27 cellular contexts compared by ENCODE assay signal in genomic region chr13:78197231-78197630, GRCh38.
DNase-seq lines count a peak whose midpoint lies in the region; ATAC-seq and TF ChIP-seq lines count a peak whose summit lies in the region.
"Had no signal": no experiment of that assay in that cellular context is flagged by ENCODE, and none has a peak within 500 bp of the region (broad histone marks: within the 10 kb centered on the region; RNA-seq: fewer than 3 reads in every experiment).

No MANE protein-coding gene starts in this region.

- no peak overlapping the region for H3K27ac Mint-ChIP-seq in MCF 10A (ENCODE audit: low read depth, unreplicated experiment)
- H3K27ac Mint-ChIP-seq: B cell; CD8-positive, alpha-beta memory T cell; T-cell had no signal

- no peaks in the 10 kb centered on the region for H3K4me1 Mint-ChIP-seq in MCF 10A (ENCODE audit: insufficient read depth, unreplicated experiment)
- H3K4me1 Mint-ChIP-seq: B cell; CD8-positive, alpha-beta memory T cell; T-cell had no signal

- dilution Hi-C loops in mammary epithelial cell (cut with HindIII; ENCODE audit: low sequenced_read_pairs): no loop called here

- no peak overlapping the region for H3K4me3 Mint-ChIP-seq in MCF 10A (ENCODE audit: unreplicated experiment)
- H3K4me3 Mint-ChIP-seq: B cell; CD8-positive, alpha-beta memory T cell; T-cell had no signal

- H3K27ac ChIP-seq in mammary epithelial cell (ENCODE audit: insufficient read depth, low read depth, low read length) (no peak overlapping the region), OCI-LY3 (ENCODE audit: low read length) (no peak overlapping the region), epithelial cell of prostate (peak overlapping the region; percentile 43)
- H3K27ac ChIP-seq: 22Rv1, C4-2B, RWPE1 had no signal

- H2AFZ ChIP-seq in mammary epithelial cell (ENCODE audit: low read depth, low read length) (no peak overlapping the region), OCI-LY3 (ENCODE audit: low read depth, low read length) (peak overlapping the region; percentile 40)

- CTCF ChIA-PET in mammary epithelial cell (lab: Charles Lee; ENCODE audit: low non-redundant PET) (no interaction called here), MCF 10A (lab: Yijun Ruan, JAX) (no interaction called here)

- H3K9ac ChIP-seq in mammary epithelial cell (ENCODE audit: insufficient read depth, low read length) (no peak overlapping the region), OCI-LY3 (ENCODE audit: low read length) (no peak overlapping the region)

- no peak for ATAC-seq in GM19324 (IDR thresholded peaks at IDR 0.05; ENCODE audit: low FRiP score, unreplicated experiment)
- ATAC-seq: Panc1, T-cell had no signal

- H4K20me1 ChIP-seq in mammary epithelial cell (ENCODE audit: insufficient read depth, low read length) (no peaks in the 10 kb centered on the region), OCI-LY3 (ENCODE audit: insufficient read depth, low read length) (no peaks in the 10 kb centered on the region)

- H3K4me1 ChIP-seq in mammary epithelial cell (ENCODE audit: insufficient read depth, low read length): no peaks in the 10 kb centered on the region
- peaks cover 73% of the 10 kb centered on the region for H3K4me1 ChIP-seq in OCI-LY3 (ENCODE audit: low read length)

- H3K79me2 ChIP-seq in mammary epithelial cell (ENCODE audit: insufficient read depth, low read length) (no peaks in the 10 kb centered on the region), OCI-LY3 (ENCODE audit: low read length) (no peaks in the 10 kb centered on the region)

- H3K27me3 ChIP-seq in mammary epithelial cell (ENCODE audit: insufficient read depth, low read length): no peaks in the 10 kb centered on the region
- H3K27me3 ChIP-seq in OCI-LY3 (ENCODE audit: low read depth, low read length): no peaks in the 10 kb centered on the region

- intact Hi-C loops in mammary epithelial cell (cut with micrococcal nuclease): loop anchor here (10.0 kb wide), 1 partner anchor 62 kb away; no protein-coding TSS in a partner anchor
- intact Hi-C loops in MCF 10A (cut with micrococcal nuclease): no loop called here

- H3K9me3 ChIP-seq in mammary epithelial cell (replicated peaks; ENCODE audit: insufficient read depth, low read length) (no peaks in the 10 kb centered on the region), OCI-LY3 (ENCODE audit: insufficient read depth, low read length) (no peaks in the 10 kb centered on the region)

- H3K9me3 Mint-ChIP-seq in MCF 10A (ENCODE audit: unreplicated experiment): no peaks in the 10 kb centered on the region
- H3K9me3 Mint-ChIP-seq: CD8-positive, alpha-beta memory T cell; T-cell had no signal

- 60% methylated on average over 5 of the region's 5 CpGs for WGBS in mammary epithelial cell (ENCODE audit: low coverage, missing lambda C conversion rate)

- DNase-seq in mammary epithelial cell: peak; percentile 3
- no peak for DNase-seq in MCF 10A (ENCODE audit: unreplicated experiment)
- no peak for DNase-seq in epithelial cell of prostate (ENCODE audit: low read depth, low spot score)
- no peak for DNase-seq in stimulated activated CD4-positive, alpha-beta T cell treated with anti-CD3 and anti-CD28 coated beads, Interleukin-12 subunit alpha, Interleukin-12 subunit beta, amount 100 ng/mL, for 4 hours
- DNase-seq in midbrain (lab: John Stamatoyannopoulos, UW): no peak
- DNase-seq in NCI-H2081 (lab: John Stamatoyannopoulos, UW): no peak
- DNase-seq: CD8-positive, alpha-beta memory T cell; DMS 273 treated with DMSO at 0.1 percent for 48 hours; DMS79; EL; GF-D8; NCI-H1092; NCI-H1417 treated with DMSO at 0.1 percent for 48 hours; NCI-H187; NCI-H446 treated with DMSO at 0.1 percent for 48 hours; NCI-H526; NCI-H82; NK-92 treated with Interleukin-12 subunit alpha and Interleukin-12 subunit beta, amount 100 ng/mL, for 24 hours; SHP77; T-cell had no signal

- H3K4me2 ChIP-seq in mammary epithelial cell (ENCODE audit: insufficient read depth, low read depth, low read length) (no peak overlapping the region), OCI-LY3 (ENCODE audit: low read length) (peak overlapping the region; percentile 17)

- H3K36me3 Mint-ChIP-seq in MCF 10A (ENCODE audit: insufficient read depth, unreplicated experiment): no peaks in the 10 kb centered on the region
- H3K36me3 Mint-ChIP-seq: CD8-positive, alpha-beta memory T cell; T-cell had no signal

- BruUV-seq in mammary epithelial cell (replicated peaks; lab: Mats Ljungman, UMichigan) (no TSS peak), MCF 10A (replicated peaks; lab: Mats Ljungman, UMichigan) (no TSS peak)

- TF ChIP-seq CTCF in mammary epithelial cell (conservative IDR thresholded peaks at IDR 0.05 in 1 of 2, IDR thresholded peaks at IDR 0.05 in 1 of 2; ENCODE audit: extremely low read depth in 1 of 2, insufficient read depth in 1 of 2, low read depth in 1 of 2, low read length in 2 of 2) (no peak), MCF 10A (IDR thresholded peaks at IDR 0.05; ENCODE audit: unreplicated experiment) (no peak), OCI-LY3 (IDR thresholded peaks at IDR 0.05; ENCODE audit: low read depth, low read length) (no peak)

- in situ Hi-C loops in mammary epithelial cell (cut with MboI; ENCODE audit: low sequenced_read_pairs in 2 of 2): no loop called here

- H3K4me3 ChIP-seq in mammary epithelial cell (replicated peaks in 1 of 3; ENCODE audit: insufficient read depth in 1 of 3, low read depth in 2 of 3, low read length in 3 of 3): no peak overlapping the region
- H3K4me3 ChIP-seq in OCI-LY3 (ENCODE audit: low read length): no peak overlapping the region

- POLR2A ChIA-PET in MCF 10A (lab: Yijun Ruan, JAX): no interaction called here

- H3K36me3 ChIP-seq in mammary epithelial cell (ENCODE audit: insufficient read depth, low read length): no peaks in the 10 kb centered on the region
- no peaks in the 10 kb centered on the region for H3K36me3 ChIP-seq in OCI-LY3 (replicated peaks; ENCODE audit: low read depth, low read length)

- H3K27me3 Mint-ChIP-seq in MCF 10A (ENCODE audit: insufficient read depth, unreplicated experiment): peaks cover 42% of the 10 kb centered on the region
- H3K27me3 Mint-ChIP-seq: B cell; CD8-positive, alpha-beta memory T cell had no signal
